Comparison of ENCODE assay signal across 18 cellular contexts in the genomic region with DNA sequence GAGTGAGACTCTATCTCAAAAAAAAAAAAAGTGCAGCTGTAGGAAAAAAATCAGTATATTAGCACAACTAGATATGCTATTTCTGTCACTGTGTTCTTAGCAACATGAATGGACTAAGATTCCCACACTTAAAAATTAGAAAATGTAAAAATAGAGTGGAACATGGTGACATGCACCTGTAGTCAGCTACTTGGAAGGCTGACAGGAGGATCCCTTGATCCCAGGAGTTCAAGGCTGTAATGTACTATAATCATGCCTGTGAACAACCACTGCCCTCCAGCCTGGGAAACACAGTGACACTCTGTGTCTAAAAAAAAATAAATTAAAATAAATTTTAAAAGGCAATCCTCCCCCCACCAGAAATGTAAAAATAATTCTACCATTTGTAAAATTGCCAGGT.
DNase-seq lines count a peak whose midpoint lies in the region; ATAC-seq lines count a peak whose summit lies in the region.
"Had no signal": no experiment of that assay in that cellular context is flagged by ENCODE, and none has a peak within 500 bp of the region (broad histone marks: within the 10 kb centered on the region; RNA-seq: fewer than 3 reads in every experiment).

No MANE protein-coding gene starts in this region.

- H3K27ac Mint-ChIP-seq in activated T-cell treated with anti-CD3 and anti-CD28 coated beads, Interleukin-2, amount 50 U/mL, for 24 hours, result peak overlapping the region; percentile 37
- peak overlapping the region; percentile 46 for H3K27ac Mint-ChIP-seq in activated naive CD8-positive, alpha-beta T cell treated with anti-CD3 and anti-CD28 coated beads, Interleukin-2, amount 50 U/mL, for 24 hours
- peak overlapping the region; percentile 70 for H3K27ac Mint-ChIP-seq in memory B cell
- H3K27ac Mint-ChIP-seq in stimulated activated effector memory CD8-positive, alpha-beta T cell treated with anti-CD3 and anti-CD28 coated beads, Interleukin-12 subunit alpha, Interleukin-12 subunit beta, amount 100 ng/mL, for 72 hours, result peak overlapping the region; percentile 29

- H3K4me1 Mint-ChIP-seq in activated T-cell treated with anti-CD3 and anti-CD28 coated beads, Interleukin-2, amount 50 U/mL, for 24 hours (ENCODE audit: low read depth), result peaks cover 71% of the 10 kb centered on the region
- peaks cover 67% of the 10 kb centered on the region for H3K4me1 Mint-ChIP-seq in activated naive CD8-positive, alpha-beta T cell treated with anti-CD3 and anti-CD28 coated beads, Interleukin-2, amount 50 U/mL, for 24 hours
- peaks cover 43% of the 10 kb centered on the region for H3K4me1 Mint-ChIP-seq in memory B cell
- H3K4me1 Mint-ChIP-seq in stimulated activated effector memory CD8-positive, alpha-beta T cell treated with anti-CD3 and anti-CD28 coated beads, Interleukin-12 subunit alpha, Interleukin-12 subunit beta, amount 100 ng/mL, for 72 hours, result peaks cover 61% of the 10 kb centered on the region

- peaks cover 57% of the 10 kb centered on the region for H3K36me3 Mint-ChIP-seq in activated T-cell treated with anti-CD3 and anti-CD28 coated beads, Interleukin-2, amount 50 U/mL, for 24 hours (ENCODE audit: low read depth)
- peaks cover 12% of the 10 kb centered on the region for H3K36me3 Mint-ChIP-seq in activated naive CD8-positive, alpha-beta T cell treated with anti-CD3 and anti-CD28 coated beads, Interleukin-2, amount 50 U/mL, for 24 hours (ENCODE audit: low read depth)
- peaks cover 5% of the 10 kb centered on the region for H3K36me3 Mint-ChIP-seq in memory B cell
- H3K36me3 Mint-ChIP-seq in stimulated activated effector memory CD8-positive, alpha-beta T cell treated with anti-CD3 and anti-CD28 coated beads, Interleukin-12 subunit alpha, Interleukin-12 subunit beta, amount 100 ng/mL, for 72 hours, result peaks cover 79% of the 10 kb centered on the region

- H3K4me3 Mint-ChIP-seq in activated T-cell treated with anti-CD3 and anti-CD28 coated beads, Interleukin-2, amount 50 U/mL, for 24 hours, result no peak overlapping the region
- H3K4me3 Mint-ChIP-seq in activated naive CD8-positive, alpha-beta T cell treated with anti-CD3 and anti-CD28 coated beads, Interleukin-2, amount 50 U/mL, for 24 hours, result no peak overlapping the region
- no peak overlapping the region for H3K4me3 Mint-ChIP-seq in memory B cell
- no peak overlapping the region for H3K4me3 Mint-ChIP-seq in stimulated activated effector memory CD8-positive, alpha-beta T cell treated with anti-CD3 and anti-CD28 coated beads, Interleukin-12 subunit alpha, Interleukin-12 subunit beta, amount 100 ng/mL, for 72 hours

- H3K9me3 Mint-ChIP-seq in activated T-cell treated with anti-CD3 and anti-CD28 coated beads, Interleukin-2, amount 50 U/mL, for 24 hours, result no peaks in the 10 kb centered on the region
- no peaks in the 10 kb centered on the region for H3K9me3 Mint-ChIP-seq in activated naive CD8-positive, alpha-beta T cell treated with anti-CD3 and anti-CD28 coated beads, Interleukin-2, amount 50 U/mL, for 24 hours
- H3K9me3 Mint-ChIP-seq in memory B cell, result no peaks in the 10 kb centered on the region
- no peaks in the 10 kb centered on the region for H3K9me3 Mint-ChIP-seq in stimulated activated effector memory CD8-positive, alpha-beta T cell treated with anti-CD3 and anti-CD28 coated beads, Interleukin-12 subunit alpha, Interleukin-12 subunit beta, amount 100 ng/mL, for 72 hours

- no peak for ATAC-seq in activated naive CD8-positive, alpha-beta T cell treated with anti-CD3 and anti-CD28 coated beads, Interleukin-2, amount 50 U/mL, for 24 hours
- ATAC-seq in memory B cell (ENCODE audit: low read depth), result no peak
- no peak for ATAC-seq in stimulated activated effector memory CD8-positive, alpha-beta T cell treated with anti-CD3 and anti-CD28 coated beads, Interleukin-12 subunit alpha, Interleukin-12 subunit beta, amount 100 ng/mL, for 72 hours

- no peaks in the 10 kb centered on the region for H3K27me3 Mint-ChIP-seq in activated T-cell treated with anti-CD3 and anti-CD28 coated beads, Interleukin-2, amount 50 U/mL, for 24 hours
- H3K27me3 Mint-ChIP-seq in activated naive CD8-positive, alpha-beta T cell treated with anti-CD3 and anti-CD28 coated beads, Interleukin-2, amount 50 U/mL, for 24 hours, result no peaks in the 10 kb centered on the region
- no peaks in the 10 kb centered on the region for H3K27me3 Mint-ChIP-seq in memory B cell

- DNase-seq in activated T-cell treated with anti-CD3 and anti-CD28 coated beads, Interleukin-2, amount 50 U/mL, for 24 hours, result no peak
- no peak for DNase-seq in activated T-cell treated with anti-CD3 and anti-CD28 coated beads, Interleukin-2, amount 50 U/mL, for 48 hours
- DNase-seq in activated naive CD8-positive, alpha-beta T cell treated with anti-CD3 and anti-CD28 coated beads, Interleukin-2, amount 50 U/mL, for 24 hours, result no peak
- DNase-seq in memory B cell (ENCODE audit: low spot score in 2 of 2), result no peak
- no peak for DNase-seq in stimulated activated effector memory CD8-positive, alpha-beta T cell treated with anti-CD3 and anti-CD28 coated beads, Interleukin-12 subunit alpha, Interleukin-12 subunit beta, amount 100 ng/mL, for 72 hours (ENCODE audit: low spot score in 2 of 2)
- DNase-seq in HuH-7.5 (ENCODE audit: low spot score), result no peak
- DNase-seq in COLO829 (ENCODE audit: low spot score), result no peak
- no peak for DNase-seq in NK-92 (lab: John Stamatoyannopoulos, UW; ENCODE audit: unreplicated experiment)
- DNase-seq: C1 segment of cervical spinal cord, COR-L47, DMS53, HCEC 1CT, Kasumi-1, NCI-H1105 treated with DMSO at 0.1 percent for 48 hours, NCI-H187 treated with DMSO at 0.1 percent for 48 hours, NCI-H2171, NCI-H446 treated with DMSO at 0.1 percent for 48 hours, NCI-H748 treated with DMSO at 0.1 percent for 48 hours had no signal
